1 cellular context compared by ENCODE assay signal in the genomic region with DNA sequence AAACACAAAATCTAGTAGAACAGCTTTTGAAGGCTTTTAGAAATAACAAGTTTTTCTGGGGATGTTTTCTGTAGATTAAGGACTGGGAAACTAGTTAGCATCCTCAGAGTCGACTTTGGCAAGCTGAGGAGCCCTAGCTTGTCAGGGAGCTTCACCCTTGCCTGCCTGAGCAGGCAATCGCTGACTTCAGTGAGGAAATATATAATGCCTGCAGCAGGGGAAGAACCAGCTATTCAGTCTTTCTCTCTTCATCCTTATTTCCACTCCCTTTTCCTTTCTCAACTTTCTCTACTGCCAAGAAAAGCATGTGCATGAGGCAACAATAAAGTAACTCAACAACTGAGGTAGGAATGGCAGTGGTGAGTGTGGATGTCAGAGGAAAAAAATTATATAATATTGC.
TF ChIP-seq lines count a peak whose summit lies in the region.

No MANE protein-coding gene starts in this region.

TF ChIP-seq in GM23338, 12 proteins besides CTCF, POLR2A, EP300 and RAD21 (continued from another document):
- TF ChIP-seq, protein P1, sequence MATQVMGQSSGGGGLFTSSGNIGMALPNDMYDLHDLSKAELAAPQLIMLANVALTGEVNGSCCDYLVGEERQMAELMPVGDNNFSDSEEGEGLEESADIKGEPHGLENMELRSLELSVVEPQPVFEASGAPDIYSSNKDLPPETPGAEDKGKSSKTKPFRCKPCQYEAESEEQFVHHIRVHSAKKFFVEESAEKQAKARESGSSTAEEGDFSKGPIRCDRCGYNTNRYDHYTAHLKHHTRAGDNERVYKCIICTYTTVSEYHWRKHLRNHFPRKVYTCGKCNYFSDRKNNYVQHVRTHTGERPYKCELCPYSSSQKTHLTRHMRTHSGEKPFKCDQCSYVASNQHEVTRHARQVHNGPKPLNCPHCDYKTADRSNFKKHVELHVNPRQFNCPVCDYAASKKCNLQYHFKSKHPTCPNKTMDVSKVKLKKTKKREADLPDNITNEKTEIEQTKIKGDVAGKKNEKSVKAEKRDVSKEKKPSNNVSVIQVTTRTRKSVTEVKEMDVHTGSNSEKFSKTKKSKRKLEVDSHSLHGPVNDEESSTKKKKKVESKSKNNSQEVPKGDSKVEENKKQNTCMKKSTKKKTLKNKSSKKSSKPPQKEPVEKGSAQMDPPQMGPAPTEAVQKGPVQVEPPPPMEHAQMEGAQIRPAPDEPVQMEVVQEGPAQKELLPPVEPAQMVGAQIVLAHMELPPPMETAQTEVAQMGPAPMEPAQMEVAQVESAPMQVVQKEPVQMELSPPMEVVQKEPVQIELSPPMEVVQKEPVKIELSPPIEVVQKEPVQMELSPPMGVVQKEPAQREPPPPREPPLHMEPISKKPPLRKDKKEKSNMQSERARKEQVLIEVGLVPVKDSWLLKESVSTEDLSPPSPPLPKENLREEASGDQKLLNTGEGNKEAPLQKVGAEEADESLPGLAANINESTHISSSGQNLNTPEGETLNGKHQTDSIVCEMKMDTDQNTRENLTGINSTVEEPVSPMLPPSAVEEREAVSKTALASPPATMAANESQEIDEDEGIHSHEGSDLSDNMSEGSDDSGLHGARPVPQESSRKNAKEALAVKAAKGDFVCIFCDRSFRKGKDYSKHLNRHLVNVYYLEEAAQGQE (IDR thresholded peaks at IDR 0.05; ENCODE audit: unreplicated experiment) = no peak
- TF ChIP-seq JUNB (IDR thresholded peaks at IDR 0.05; ENCODE audit: unreplicated experiment) = no peak
